In the genomic region with DNA sequence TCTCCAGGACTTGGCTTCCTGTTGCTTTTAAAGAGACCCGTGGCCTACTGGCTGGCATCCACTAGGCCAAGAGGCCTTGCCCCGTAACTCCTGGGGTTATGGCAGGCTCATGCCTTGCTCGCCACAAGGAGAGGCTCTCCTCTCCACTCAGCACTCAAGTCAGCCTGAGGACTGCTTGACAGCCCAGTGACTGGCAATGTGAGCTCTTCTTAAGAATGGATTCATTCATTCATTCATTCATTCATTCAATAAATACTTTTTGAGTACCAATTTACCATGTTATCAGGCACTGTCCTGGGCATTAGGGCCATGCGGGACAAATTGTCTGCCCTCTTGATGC, we compare ENCODE assay signal across 1 cellular context.
TF ChIP-seq lines count a peak whose summit lies in the region.

No MANE protein-coding gene starts in this region.

TF ChIP-seq in IMR-90, 13 proteins besides CTCF, POLR2A, EP300 and RAD21:
- TF ChIP-seq MAFK (IDR thresholded peaks at IDR 0.05; ENCODE audit: low read depth, low read length) (no peak), SMC3 (IDR thresholded peaks at IDR 0.05; ENCODE audit: low read depth, low read length) (no peak), BHLHE40 (IDR thresholded peaks at IDR 0.05; ENCODE audit: low read depth, low read length) (no peak), FOS (IDR thresholded peaks at IDR 0.05; ENCODE audit: low read depth, low read length) (no peak), CEBPB (IDR thresholded peaks at IDR 0.05; ENCODE audit: low read depth, low read length) (no peak)
- TF ChIP-seq, protein P1, sequence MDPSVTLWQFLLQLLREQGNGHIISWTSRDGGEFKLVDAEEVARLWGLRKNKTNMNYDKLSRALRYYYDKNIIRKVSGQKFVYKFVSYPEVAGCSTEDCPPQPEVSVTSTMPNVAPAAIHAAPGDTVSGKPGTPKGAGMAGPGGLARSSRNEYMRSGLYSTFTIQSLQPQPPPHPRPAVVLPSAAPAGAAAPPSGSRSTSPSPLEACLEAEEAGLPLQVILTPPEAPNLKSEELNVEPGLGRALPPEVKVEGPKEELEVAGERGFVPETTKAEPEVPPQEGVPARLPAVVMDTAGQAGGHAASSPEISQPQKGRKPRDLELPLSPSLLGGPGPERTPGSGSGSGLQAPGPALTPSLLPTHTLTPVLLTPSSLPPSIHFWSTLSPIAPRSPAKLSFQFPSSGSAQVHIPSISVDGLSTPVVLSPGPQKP (IDR thresholded peaks at IDR 0.05; ENCODE audit: borderline replicate concordance, low read depth, low read length), result no peak
